ENCODE assay signal across 14 cellular contexts in genomic region chr5:61301345-61301744, GRCh38. TPM values are rescaled to one million over a fixed set of nuclear protein-coding genes. Genes with fewer than 3 reads are reported as not detected.
A peak's percentile ranks its signal among the peaks of the same experiment; 100 is the strongest.
DNase-seq lines count a peak whose midpoint lies in the region; ATAC-seq and TF ChIP-seq lines count a peak whose summit lies in the region.
"Had no signal": no experiment of that assay in that cellular context is flagged by ENCODE, and none has a peak within 500 bp of the region (broad histone marks: within the 10 kb centered on the region; RNA-seq: fewer than 3 reads in every experiment).

No MANE protein-coding gene starts in this region.

- intact Hi-C loops in left ventricle myocardium inferior (cut with micrococcal nuclease) = no loop called here

- H3K27me3 Mint-ChIP-seq in GM23338 (ENCODE audit: insufficient read depth, low read depth, poor library complexity) = peaks cover 2% of the 10 kb centered on the region
- H3K27me3 Mint-ChIP-seq in activated naive CD4-positive, alpha-beta T cell treated with anti-CD3 and anti-CD28 coated beads, Interleukin-2, amount 10 ng/mL, durations not matched to agents 7 days and 5 days = no peaks in the 10 kb centered on the region

- H3K9ac ChIP-seq in stomach smooth muscle (ENCODE audit: low read length in 2 of 2) = peak overlapping the region in 1 of 2 donors; percentile 51

- H3K36me3 ChIP-seq in GM23338 (ENCODE audit: insufficient read depth) (no peaks in the 10 kb centered on the region), left ventricle myocardium inferior (no peaks in the 10 kb centered on the region), stomach smooth muscle (ENCODE audit: control insufficient read depth in 2 of 2, insufficient read depth in 2 of 2, low read length in 2 of 2) (no peaks in the 10 kb centered on the region)
- H3K36me3 ChIP-seq: HAP-1, right lobe of liver had no signal

- CTCF ChIA-PET in activated naive CD4-positive, alpha-beta T cell treated with anti-CD3 and anti-CD28 coated beads, Interleukin-2, amount 10 ng/mL, durations not matched to agents 7 days and 5 days (lab: Charles Lee) = no interaction called here

- H3K36me3 Mint-ChIP-seq in GM23338 (ENCODE audit: low read depth) = no peaks in the 10 kb centered on the region
- H3K36me3 Mint-ChIP-seq in activated naive CD4-positive, alpha-beta T cell treated with anti-CD3 and anti-CD28 coated beads, Interleukin-2, amount 10 ng/mL, durations not matched to agents 7 days and 5 days = no peaks in the 10 kb centered on the region
- H3K36me3 Mint-ChIP-seq: activated naive CD4-positive, alpha-beta T cell treated with anti-CD3 and anti-CD28 coated beads, Interleukin-2, amount 50 U/mL, for 24 hours had no signal

- H3K27ac ChIP-seq in GM23338 (ENCODE audit: low read depth) (no peak overlapping the region; the same call in 1 of the 2 replicates), left ventricle myocardium inferior (replicated peaks) (peak overlapping the region; percentile 74), stomach smooth muscle (ENCODE audit: low read length) (peak overlapping the region; percentile 84)

- no peaks in the 10 kb centered on the region for H3F3A ChIP-seq in GM23338 (replicated peaks; ENCODE audit: low read depth)

- H3K4me2 ChIP-seq in GM23338 = no peak overlapping the region

- H3K9me3 ChIP-seq in left ventricle myocardium inferior (replicated peaks) = no peaks in the 10 kb centered on the region
- H3K9me3 ChIP-seq in stomach smooth muscle (ENCODE audit: control insufficient read depth in 2 of 2, low read length in 2 of 2) = no peaks in the 10 kb centered on the region
- H3K9me3 ChIP-seq: HAP-1, right lobe of liver had no signal

- no peaks in the 10 kb centered on the region; the same call in 1 of the 2 replicates for H3K9me2 ChIP-seq in GM23338 (ENCODE audit: insufficient read depth)

- ATAC-seq in GM23338 (peak; percentile 37; the same call in 2 of the 3 replicates), HG02798 (IDR thresholded peaks at IDR 0.05; ENCODE audit: poor library complexity, unreplicated experiment) (no peak)
- ATAC-seq: activated CD4-positive, alpha-beta T cell treated with anti-CD3 and anti-CD28 coated beads for 36 hours had no signal

- no peak overlapping the region for H3K4me3 Mint-ChIP-seq in GM23338
- H3K4me3 Mint-ChIP-seq in activated naive CD4-positive, alpha-beta T cell treated with anti-CD3 and anti-CD28 coated beads, Interleukin-2, amount 10 ng/mL, durations not matched to agents 7 days and 5 days = no peak overlapping the region
- H3K4me3 Mint-ChIP-seq: activated CD4-positive, alpha-beta T cell treated with anti-CD3 and anti-CD28 coated beads for 36 hours; activated naive CD4-positive, alpha-beta T cell treated with anti-CD3 and anti-CD28 coated beads, Interleukin-2, amount 50 U/mL, for 24 hours had no signal

- H3K4me1 ChIP-seq in GM23338 (ENCODE audit: insufficient read depth) (peaks cover 11% of the 10 kb centered on the region), left ventricle myocardium inferior (peaks cover 51% of the 10 kb centered on the region), stomach smooth muscle (ENCODE audit: control insufficient read depth, insufficient read depth, low read length) (peaks cover 27% of the 10 kb centered on the region)
- H3K4me1 ChIP-seq: HAP-1 had no signal

- DNase-seq in GM23338 (ENCODE audit: low spot score) (no peak), astrocyte of the spinal cord (ENCODE audit: low read depth, low spot score) (peak; percentile 85), left ventricle myocardium inferior (no peak), SW480 (ENCODE audit: low spot score) (no peak)
- DNase-seq in stimulated activated CD4-positive, alpha-beta T cell treated with anti-CD3 and anti-CD28 coated beads, Interleukin-12 subunit alpha, Interleukin-12 subunit beta, amount 100 ng/mL, for 4 hours = no peak
- no peak for DNase-seq in activated naive CD4-positive, alpha-beta T cell treated with anti-CD3 and anti-CD28 coated beads, Interleukin-2, amount 10 ng/mL, durations not matched to agents 7 days and 5 days
- DNase-seq: activated CD4-positive, alpha-beta T cell treated with anti-CD3 and anti-CD28 coated beads for 36 hours; NCI-H1436; stimulated activated CD8-positive, alpha-beta memory T cell treated with anti-CD3 and anti-CD28 coated beads, Interleukin-4, amount 100 ng/mL, for 48 hours had no signal

- peaks cover 22% of the 10 kb centered on the region for H3K4me1 Mint-ChIP-seq in GM23338
- H3K4me1 Mint-ChIP-seq in activated naive CD4-positive, alpha-beta T cell treated with anti-CD3 and anti-CD28 coated beads, Interleukin-2, amount 10 ng/mL, durations not matched to agents 7 days and 5 days = peaks cover 5% of the 10 kb centered on the region

- TF ChIP-seq CTCF in GM23338 (conservative IDR thresholded peaks at IDR 0.05; ENCODE audit: low read depth in 2 of 2) (no peak), astrocyte of the spinal cord (IDR thresholded peaks at IDR 0.05; ENCODE audit: low read depth, low read length) (no peak), left ventricle myocardium inferior (IDR thresholded peaks at IDR 0.05; ENCODE audit: borderline replicate concordance) (no peak)

- H4K20me1 ChIP-seq in GM23338 (replicated peaks; ENCODE audit: insufficient read depth) = no peaks in the 10 kb centered on the region

- H3K9me3 Mint-ChIP-seq in GM23338 = no peaks in the 10 kb centered on the region
- H3K9me3 Mint-ChIP-seq in activated naive CD4-positive, alpha-beta T cell treated with anti-CD3 and anti-CD28 coated beads, Interleukin-2, amount 10 ng/mL, durations not matched to agents 7 days and 5 days = no peaks in the 10 kb centered on the region
- H3K9me3 Mint-ChIP-seq: activated naive CD4-positive, alpha-beta T cell treated with anti-CD3 and anti-CD28 coated beads, Interleukin-2, amount 50 U/mL, for 24 hours had no signal

- H3K4me3 ChIP-seq in GM23338 (no peak overlapping the region), astrocyte of the spinal cord (ENCODE audit: low read depth, low read length) (no peak overlapping the region), left ventricle myocardium inferior (peak overlapping the region; percentile 35), stomach smooth muscle (ENCODE audit: low read length in 2 of 2) (peak overlapping the region in 1 of 2 donors; percentile 40)
- H3K4me3 ChIP-seq: HAP-1, right lobe of liver had no signal

- no peaks in the 10 kb centered on the region for H3K79me2 ChIP-seq in GM23338 (replicated peaks; ENCODE audit: insufficient read depth)

- H2AFZ ChIP-seq in GM23338 = peak overlapping the region; percentile 92

- in situ Hi-C loops in astrocyte of the spinal cord (cut with HindIII; ENCODE audit: low sequenced_read_pairs) = no loop called here

- H3K27ac Mint-ChIP-seq in GM23338 = no peak overlapping the region
- no peak overlapping the region for H3K27ac Mint-ChIP-seq in activated naive CD4-positive, alpha-beta T cell treated with anti-CD3 and anti-CD28 coated beads, Interleukin-2, amount 10 ng/mL, durations not matched to agents 7 days and 5 days
- H3K27ac Mint-ChIP-seq: activated CD4-positive, alpha-beta T cell treated with anti-CD3 and anti-CD28 coated beads for 36 hours; activated naive CD4-positive, alpha-beta T cell treated with anti-CD3 and anti-CD28 coated beads, Interleukin-2, amount 50 U/mL, for 24 hours had no signal

- H3K27me3 ChIP-seq in GM23338 (ENCODE audit: insufficient read depth) (no peaks in the 10 kb centered on the region), left ventricle myocardium inferior (ENCODE audit: low read depth) (no peaks in the 10 kb centered on the region), stomach smooth muscle (ENCODE audit: control insufficient read depth in 1 of 2, insufficient read depth in 2 of 2, low read length in 2 of 2) (no peaks in the 10 kb centered on the region)
- H3K27me3 ChIP-seq: right lobe of liver had no signal

TF ChIP-seq in GM23338, 12 proteins besides CTCF, POLR2A, EP300 and RAD21 (continues in another document):
- no peak for TF ChIP-seq EZH2phosphoT487 (IDR thresholded peaks at IDR 0.05; ENCODE audit: unreplicated experiment)
- TF ChIP-seq, protein P1, sequence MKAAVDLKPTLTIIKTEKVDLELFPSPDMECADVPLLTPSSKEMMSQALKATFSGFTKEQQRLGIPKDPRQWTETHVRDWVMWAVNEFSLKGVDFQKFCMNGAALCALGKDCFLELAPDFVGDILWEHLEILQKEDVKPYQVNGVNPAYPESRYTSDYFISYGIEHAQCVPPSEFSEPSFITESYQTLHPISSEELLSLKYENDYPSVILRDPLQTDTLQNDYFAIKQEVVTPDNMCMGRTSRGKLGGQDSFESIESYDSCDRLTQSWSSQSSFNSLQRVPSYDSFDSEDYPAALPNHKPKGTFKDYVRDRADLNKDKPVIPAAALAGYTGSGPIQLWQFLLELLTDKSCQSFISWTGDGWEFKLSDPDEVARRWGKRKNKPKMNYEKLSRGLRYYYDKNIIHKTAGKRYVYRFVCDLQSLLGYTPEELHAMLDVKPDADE (IDR thresholded peaks at IDR 0.05) = no peak

RNA-seq across cellular contexts. Expression of gene ZSWIM6, which starts 30.7 kb away (rescaled TPM):
- total RNA-seq in GM23338 (2014; rRNA removed; shearing (Covaris generic)) = 6.0 and 6.6 TPM in 2 replicates
- polyA plus RNA-seq in GM23338 (2016; fragmentation: Nextera tagmentation; extraction: Ambion mirVana) = 3.8 and 3.9 TPM in 2 replicates
- 5.7 TPM for total RNA-seq in left ventricle myocardium inferior
